9 cellular contexts compared by ENCODE assay signal in the genomic region with DNA sequence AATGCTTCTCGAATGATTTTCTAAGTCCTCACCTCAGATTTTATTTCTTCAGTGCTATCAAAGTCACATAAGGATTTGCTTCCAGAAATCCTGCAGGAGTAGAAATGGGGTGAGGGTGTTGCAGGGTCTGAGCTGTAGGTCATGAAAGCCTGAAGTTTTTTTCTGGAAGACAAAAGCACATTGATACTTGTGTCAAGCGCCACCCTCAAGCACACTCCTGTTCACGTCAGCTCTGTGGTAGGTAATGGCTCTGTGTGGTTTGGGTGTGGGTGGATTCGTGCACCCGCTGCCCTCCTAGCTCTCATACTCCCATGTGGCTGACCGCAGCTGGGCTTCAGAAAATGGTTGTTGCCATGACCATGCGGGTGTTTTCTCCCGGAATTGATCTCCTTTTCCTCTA. TPM values are rescaled to one million over a fixed set of nuclear protein-coding genes. Genes with fewer than 3 reads are reported as not detected.
A peak's percentile ranks its signal among the peaks of the same experiment; 100 is the strongest.
DNase-seq lines count a peak whose midpoint lies in the region; TF ChIP-seq lines count a peak whose summit lies in the region.
"Had no signal": no experiment of that assay in that cellular context is flagged by ENCODE, and none has a peak within 500 bp of the region (broad histone marks: within the 10 kb centered on the region; RNA-seq: fewer than 3 reads in every experiment).

No MANE protein-coding gene starts in this region.

- peak; percentile 52 for DNase-seq in activated CD4-positive, alpha-beta T cell treated with anti-CD3 and anti-CD28 coated beads, Interleukin-2, amount 10 ng/mL, durations not matched to agents 24 days and 14 days
- no peak for DNase-seq in activated CD4-positive, alpha-beta T cell treated with anti-CD3 and anti-CD28 coated beads, Interleukin-2, amount 50 U/mL, for 1 hour
- DNase-seq in dermis blood vessel endothelial cell (peak; percentile 67), mesothelial cell of epicardium (ENCODE audit: low spot score in 2 of 2, unreplicated experiment in 2 of 2) (no peak), NCI-H510A (lab: John Stamatoyannopoulos, UW) (no peak), D341Med (ENCODE audit: low spot score) (no peak), GM13976 (ENCODE audit: low spot score) (no peak), iPS-NIHi11 (ENCODE audit: low spot score) (no peak)

- H3K4me1 Mint-ChIP-seq in activated CD4-positive, alpha-beta T cell treated with anti-CD3 and anti-CD28 coated beads, Interleukin-2, amount 10 ng/mL, durations not matched to agents 24 days and 14 days = no peaks in the 10 kb centered on the region
- peaks cover 25% of the 10 kb centered on the region for H3K4me1 Mint-ChIP-seq in mesothelial cell of epicardium

- no peak overlapping the region for H3K27ac Mint-ChIP-seq in activated CD4-positive, alpha-beta T cell treated with anti-CD3 and anti-CD28 coated beads, Interleukin-2, amount 10 ng/mL, durations not matched to agents 24 days and 14 days
- H3K27ac Mint-ChIP-seq in mesothelial cell of epicardium = peak overlapping the region; percentile 93
- H3K27ac Mint-ChIP-seq: activated naive CD8-positive, alpha-beta T cell had no signal

- H3K4me3 Mint-ChIP-seq in activated CD4-positive, alpha-beta T cell treated with anti-CD3 and anti-CD28 coated beads, Interleukin-2, amount 10 ng/mL, durations not matched to agents 24 days and 14 days = no peak overlapping the region
- no peak overlapping the region for H3K4me3 Mint-ChIP-seq in mesothelial cell of epicardium
- H3K4me3 Mint-ChIP-seq: activated naive CD8-positive, alpha-beta T cell had no signal

- peaks cover 28% of the 10 kb centered on the region for H3K27me3 Mint-ChIP-seq in activated CD4-positive, alpha-beta T cell treated with anti-CD3 and anti-CD28 coated beads, Interleukin-2, amount 10 ng/mL, durations not matched to agents 24 days and 14 days
- H3K27me3 Mint-ChIP-seq in mesothelial cell of epicardium (ENCODE audit: low read depth) = no peaks in the 10 kb centered on the region

- no peak for TF ChIP-seq CTCF in mesothelial cell of epicardium (IDR thresholded peaks at IDR 0.05; ENCODE audit: unreplicated experiment)
- no peak for TF ChIP-seq CTCF in GM13976 (IDR thresholded peaks at IDR 0.05; ENCODE audit: borderline replicate concordance, control extremely low read depth, extremely low read depth, insufficient read depth, missing control alignments)

- H3K9me3 Mint-ChIP-seq in activated CD4-positive, alpha-beta T cell treated with anti-CD3 and anti-CD28 coated beads, Interleukin-2, amount 10 ng/mL, durations not matched to agents 24 days and 14 days = no peaks in the 10 kb centered on the region
- H3K9me3 Mint-ChIP-seq in mesothelial cell of epicardium = no peaks in the 10 kb centered on the region

- intact Hi-C loops in activated CD4-positive, alpha-beta T cell treated with anti-CD3 and anti-CD28 coated beads, Interleukin-2, amount 10 ng/mL, durations not matched to agents 24 days and 14 days (cut with micrococcal nuclease) = no loop called here

- in situ Hi-C loops in GM13976 (cut with MboI; ENCODE audit: low sequenced_read_pairs, unreplicated experiment) = no loop called here

- peaks cover under 1% of the 10 kb centered on the region for H3K36me3 Mint-ChIP-seq in activated CD4-positive, alpha-beta T cell treated with anti-CD3 and anti-CD28 coated beads, Interleukin-2, amount 10 ng/mL, durations not matched to agents 24 days and 14 days (ENCODE audit: low read depth)
- H3K36me3 Mint-ChIP-seq in mesothelial cell of epicardium = no peaks in the 10 kb centered on the region
- H3K36me3 Mint-ChIP-seq: activated naive CD8-positive, alpha-beta T cell had no signal

RNA-seq across cellular contexts. Expression of a gene that starts 39.9 kb away (rescaled TPM):
- total RNA-seq in activated CD4-positive, alpha-beta T cell treated with anti-CD3 and anti-CD28 coated beads, Interleukin-2, amount 10 ng/mL, durations not matched to agents 24 days and 14 days = not detected in 2 replicates
- total RNA-seq in dermis blood vessel endothelial cell (0.34 TPM in 1 of 2 replicates, not detected in the other), mesothelial cell of epicardium (0.27 TPM in 1 of 3 replicates, not detected in the others)

RNA-seq across cellular contexts. Expression of a gene that starts 59.8 kb away (rescaled TPM):
- total RNA-seq in activated CD4-positive, alpha-beta T cell treated with anti-CD3 and anti-CD28 coated beads, Interleukin-2, amount 10 ng/mL, durations not matched to agents 24 days and 14 days = 9.7 TPM in 2 replicates
- total RNA-seq in dermis blood vessel endothelial cell (12.1 and 28.7 TPM in 2 replicates), mesothelial cell of epicardium (9.6 to 11.7 TPM (median 10.4 TPM) in 3 replicates)

Comparison
In these comparisons a context has a peak if more than half of its experiments do, and no peak if none do; other contexts are left out.
1. DNase-seq: peak in activated CD4-positive, alpha-beta T cell treated with anti-CD3 and anti-CD28 coated beads, Interleukin-2, amount 10 ng/mL, durations not matched to agents 24 days and 14 days (single experiment) and dermis blood vessel endothelial cell (single experiment); none in activated CD4-positive, alpha-beta T cell treated with anti-CD3 and anti-CD28 coated beads, Interleukin-2, amount 50 U/mL, for 1 hour (single experiment), mesothelial cell of epicardium (0 of 2), NCI-H510A (single experiment), D341Med (single experiment), GM13976 (single experiment) and iPS-NIHi11 (single experiment).